In the genomic region with DNA sequence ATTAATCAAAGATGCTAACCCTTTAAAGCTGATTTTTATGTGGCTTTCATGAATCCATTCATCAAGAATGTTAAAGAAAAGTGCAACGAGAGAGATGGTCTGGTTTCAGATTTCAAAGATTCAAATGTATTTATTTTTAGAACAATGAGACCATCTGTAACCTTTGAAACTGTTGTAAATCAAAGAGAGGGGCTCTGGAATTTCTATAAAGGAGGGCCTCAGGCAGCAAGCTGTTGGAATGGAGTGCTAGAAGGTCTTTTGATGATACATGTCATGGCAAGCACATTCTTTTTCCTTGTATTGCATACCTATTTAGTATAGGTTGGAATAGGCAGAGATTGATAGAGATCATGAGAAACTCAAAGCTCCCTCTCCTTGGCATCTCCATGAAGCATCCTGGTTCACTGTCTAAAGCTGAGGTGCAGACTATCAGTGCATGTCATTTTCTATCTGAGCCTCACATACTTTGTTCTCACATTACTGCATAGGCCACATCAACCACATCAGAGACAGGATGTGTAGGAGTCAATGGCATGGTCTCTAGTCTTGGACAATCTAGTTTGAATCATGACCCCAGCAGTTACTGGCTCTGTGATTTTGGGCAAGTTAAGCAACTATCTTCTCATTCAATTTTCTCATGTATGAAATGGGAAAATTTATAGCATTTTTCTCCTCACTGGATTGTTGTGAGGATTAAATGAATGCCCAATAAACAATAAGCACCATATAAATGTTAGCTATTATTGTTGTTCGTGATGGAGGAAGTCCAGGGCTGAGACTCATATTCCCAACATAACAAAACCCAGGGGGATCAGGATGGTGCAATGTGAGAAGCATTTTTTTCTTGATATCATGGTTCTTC, we compare ENCODE assay signal across 1 cellular context.
TF ChIP-seq lines count a peak whose summit lies in the region.

No MANE protein-coding gene starts in this region.

TF ChIP-seq in HepG2, 621 proteins besides CTCF, POLR2A, EP300 and RAD21:
- TF ChIP-seq, protein P1, sequence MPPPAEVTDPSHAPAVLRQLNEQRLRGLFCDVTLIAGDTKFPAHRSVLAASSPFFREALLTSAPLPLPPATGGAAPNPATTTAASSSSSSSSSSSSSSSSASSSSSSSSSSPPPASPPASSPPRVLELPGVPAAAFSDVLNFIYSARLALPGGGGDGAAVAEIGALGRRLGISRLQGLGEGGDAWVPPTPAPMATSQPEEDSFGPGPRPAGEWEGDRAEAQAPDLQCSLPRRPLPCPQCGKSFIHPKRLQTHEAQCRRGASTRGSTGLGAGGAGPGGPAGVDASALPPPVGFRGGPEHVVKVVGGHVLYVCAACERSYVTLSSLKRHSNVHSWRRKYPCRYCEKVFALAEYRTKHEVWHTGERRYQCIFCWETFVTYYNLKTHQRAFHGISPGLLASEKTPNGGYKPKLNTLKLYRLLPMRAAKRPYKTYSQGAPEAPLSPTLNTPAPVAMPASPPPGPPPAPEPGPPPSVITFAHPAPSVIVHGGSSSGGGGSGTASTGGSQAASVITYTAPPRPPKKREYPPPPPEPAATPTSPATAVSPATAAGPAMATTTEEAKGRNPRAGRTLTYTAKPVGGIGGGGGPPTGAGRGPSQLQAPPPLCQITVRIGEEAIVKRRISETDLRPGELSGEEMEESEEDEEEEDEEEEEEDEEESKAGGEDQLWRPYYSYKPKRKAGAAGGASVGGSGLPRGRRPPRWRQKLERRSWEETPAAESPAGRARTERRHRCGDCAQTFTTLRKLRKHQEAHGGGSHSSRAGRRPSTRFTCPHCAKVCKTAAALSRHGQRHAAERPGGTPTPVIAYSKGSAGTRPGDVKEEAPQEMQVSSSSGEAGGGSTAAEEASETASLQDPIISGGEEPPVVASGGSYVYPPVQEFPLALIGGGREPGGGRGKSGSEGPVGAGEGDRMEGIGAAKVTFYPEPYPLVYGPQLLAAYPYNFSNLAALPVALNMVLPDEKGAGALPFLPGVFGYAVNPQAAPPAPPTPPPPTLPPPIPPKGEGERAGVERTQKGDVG (CRISPR knock-in tag; IDR thresholded peaks at IDR 0.05; ENCODE audit: borderline replicate concordance): no peak
- TF ChIP-seq DPF2 (CRISPR knock-in tag; IDR thresholded peaks at IDR 0.05; ENCODE audit: borderline replicate concordance, low read depth) (no peak), MXD4 (CRISPR knock-in tag; IDR thresholded peaks at IDR 0.05) (no peak), ZNF619 (CRISPR knock-in tag; IDR thresholded peaks at IDR 0.05) (no peak), TARDBP (CRISPR knock-in tag; IDR thresholded peaks at IDR 0.05) (no peak), ZNF839 (CRISPR knock-in tag; IDR thresholded peaks at IDR 0.05; ENCODE audit: borderline replicate concordance) (no peak), NPAS2 (CRISPR knock-in tag; IDR thresholded peaks at IDR 0.05; ENCODE audit: borderline replicate concordance) (no peak)
- TF ChIP-seq, protein P2, sequence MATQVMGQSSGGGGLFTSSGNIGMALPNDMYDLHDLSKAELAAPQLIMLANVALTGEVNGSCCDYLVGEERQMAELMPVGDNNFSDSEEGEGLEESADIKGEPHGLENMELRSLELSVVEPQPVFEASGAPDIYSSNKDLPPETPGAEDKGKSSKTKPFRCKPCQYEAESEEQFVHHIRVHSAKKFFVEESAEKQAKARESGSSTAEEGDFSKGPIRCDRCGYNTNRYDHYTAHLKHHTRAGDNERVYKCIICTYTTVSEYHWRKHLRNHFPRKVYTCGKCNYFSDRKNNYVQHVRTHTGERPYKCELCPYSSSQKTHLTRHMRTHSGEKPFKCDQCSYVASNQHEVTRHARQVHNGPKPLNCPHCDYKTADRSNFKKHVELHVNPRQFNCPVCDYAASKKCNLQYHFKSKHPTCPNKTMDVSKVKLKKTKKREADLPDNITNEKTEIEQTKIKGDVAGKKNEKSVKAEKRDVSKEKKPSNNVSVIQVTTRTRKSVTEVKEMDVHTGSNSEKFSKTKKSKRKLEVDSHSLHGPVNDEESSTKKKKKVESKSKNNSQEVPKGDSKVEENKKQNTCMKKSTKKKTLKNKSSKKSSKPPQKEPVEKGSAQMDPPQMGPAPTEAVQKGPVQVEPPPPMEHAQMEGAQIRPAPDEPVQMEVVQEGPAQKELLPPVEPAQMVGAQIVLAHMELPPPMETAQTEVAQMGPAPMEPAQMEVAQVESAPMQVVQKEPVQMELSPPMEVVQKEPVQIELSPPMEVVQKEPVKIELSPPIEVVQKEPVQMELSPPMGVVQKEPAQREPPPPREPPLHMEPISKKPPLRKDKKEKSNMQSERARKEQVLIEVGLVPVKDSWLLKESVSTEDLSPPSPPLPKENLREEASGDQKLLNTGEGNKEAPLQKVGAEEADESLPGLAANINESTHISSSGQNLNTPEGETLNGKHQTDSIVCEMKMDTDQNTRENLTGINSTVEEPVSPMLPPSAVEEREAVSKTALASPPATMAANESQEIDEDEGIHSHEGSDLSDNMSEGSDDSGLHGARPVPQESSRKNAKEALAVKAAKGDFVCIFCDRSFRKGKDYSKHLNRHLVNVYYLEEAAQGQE (IDR thresholded peaks at IDR 0.05; ENCODE audit: borderline replicate concordance in 1 of 2, low read depth in 1 of 2, low read length in 2 of 2): no peak
TF ChIP-seq in HepG2: peak in this region for 0.
